ENCODE assay signal across 16 cellular contexts in the genomic region with DNA sequence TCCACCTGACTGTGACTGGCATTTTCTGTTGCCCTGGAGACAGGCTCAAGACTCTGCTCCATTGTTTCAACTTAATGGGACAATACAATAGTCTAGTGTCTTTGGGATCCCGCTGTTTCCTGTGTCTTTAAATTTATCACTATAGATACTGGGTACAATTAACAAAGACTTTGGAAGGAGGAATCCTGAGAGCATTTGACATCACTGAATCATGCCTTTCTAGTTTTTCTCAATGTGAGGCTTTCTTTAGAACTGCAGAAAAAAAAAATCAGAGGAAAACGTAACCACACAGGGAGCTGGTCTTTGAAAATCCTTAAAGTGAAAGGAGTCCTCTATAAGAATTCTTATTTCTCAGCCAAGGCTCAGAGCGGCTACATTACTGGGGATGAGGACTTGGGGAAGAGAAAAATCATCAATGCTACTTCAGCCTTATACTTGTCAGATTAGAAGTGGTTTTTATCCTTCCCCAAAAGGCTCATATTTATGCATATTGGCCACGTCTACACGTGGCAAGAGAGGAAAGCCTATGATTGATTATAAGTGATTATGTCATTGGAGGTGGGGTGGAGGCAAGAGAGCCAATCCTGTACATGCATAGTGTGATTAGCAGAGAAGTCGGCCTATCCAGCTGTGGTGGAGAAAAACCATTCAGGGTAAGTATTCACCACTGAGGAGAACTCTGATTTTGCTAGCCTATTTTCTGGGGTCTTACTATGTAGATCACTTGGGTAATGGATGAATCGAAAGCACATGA. TPM values are rescaled to one million over a fixed set of nuclear protein-coding genes. Genes with fewer than 3 reads are reported as not detected.
DNase-seq lines count a peak whose midpoint lies in the region; ATAC-seq and TF ChIP-seq lines count a peak whose summit lies in the region.
"Had no signal": no experiment of that assay in that cellular context is flagged by ENCODE, and none has a peak within 500 bp of the region (broad histone marks: within the 10 kb centered on the region; RNA-seq: fewer than 3 reads in every experiment).

No MANE protein-coding gene starts in this region.

- H3K4me3 ChIP-seq in dorsolateral prefrontal cortex (peak overlapping the region in 42 of 59 donors; percentile 1 to 54 (median 24)), foreskin fibroblast (ENCODE audit: low read depth in 1 of 2, low read length in 2 of 2) (no peak overlapping the region)
- H3K4me3 ChIP-seq: A549, thoracic aorta had no signal

- DNase-seq in activated T-cell treated with anti-CD3 and anti-CD28 coated beads, Interleukin-2, amount 50 U/mL, for 72 hours, result no peak
- DNase-seq in activated T-cell treated with anti-CD3 and anti-CD28 coated beads for 4 hours, result no peak
- DNase-seq in dorsolateral prefrontal cortex, result peak in 2 of 10 donors; percentile 42 to 56
- no peak for DNase-seq in type B pancreatic cell (ENCODE audit: extremely low spot score, unreplicated experiment)
- no peak for DNase-seq in NCI-H128 (lab: John Stamatoyannopoulos, UW; ENCODE audit: unreplicated experiment)
- no peak for DNase-seq in foreskin fibroblast
- DNase-seq in activated effector memory CD4-positive, alpha-beta T cell treated with Interleukin-2 at 50 U/mL for 16 hours, result no peak
- DNase-seq: activated CD4-positive, alpha-beta T cell treated with anti-CD3 and anti-CD28 coated beads for 4 hours; activated T-cell treated with anti-CD3 and anti-CD28 coated beads, Interleukin-2, amount 50 U/mL, for 24 hours; CD8-positive, alpha-beta memory T cell; left ventricle myocardium superior; NCI-H345; T-helper 1 cell had no signal

- H3K27ac Mint-ChIP-seq in activated T-cell treated with anti-CD3 and anti-CD28 coated beads, Interleukin-2, amount 50 U/mL, for 72 hours, result peak overlapping the region; percentile 21
- H3K27ac Mint-ChIP-seq in type B pancreatic cell, result peak overlapping the region; percentile 58
- H3K27ac Mint-ChIP-seq: activated T-cell treated with anti-CD3 and anti-CD28 coated beads, Interleukin-2, amount 50 U/mL, for 24 hours had no signal

- no peaks in the 10 kb centered on the region for H3K27me3 Mint-ChIP-seq in activated T-cell treated with anti-CD3 and anti-CD28 coated beads, Interleukin-2, amount 50 U/mL, for 72 hours (ENCODE audit: low read depth)
- no peaks in the 10 kb centered on the region for H3K27me3 Mint-ChIP-seq in type B pancreatic cell
- H3K27me3 Mint-ChIP-seq: activated T-cell treated with anti-CD3 and anti-CD28 coated beads, Interleukin-2, amount 50 U/mL, for 24 hours had no signal

- no peak overlapping the region for H3K4me3 Mint-ChIP-seq in activated T-cell treated with anti-CD3 and anti-CD28 coated beads, Interleukin-2, amount 50 U/mL, for 72 hours
- H3K4me3 Mint-ChIP-seq in type B pancreatic cell, result peak overlapping the region; percentile 15
- H3K4me3 Mint-ChIP-seq: activated T-cell treated with anti-CD3 and anti-CD28 coated beads, Interleukin-2, amount 50 U/mL, for 24 hours had no signal

- H3K4me1 Mint-ChIP-seq in activated T-cell treated with anti-CD3 and anti-CD28 coated beads, Interleukin-2, amount 50 U/mL, for 72 hours (ENCODE audit: low read depth), result peaks cover 28% of the 10 kb centered on the region
- H3K4me1 Mint-ChIP-seq in type B pancreatic cell (ENCODE audit: unreplicated experiment), result peaks cover 28% of the 10 kb centered on the region

- H3K36me3 Mint-ChIP-seq in activated T-cell treated with anti-CD3 and anti-CD28 coated beads, Interleukin-2, amount 50 U/mL, for 72 hours (ENCODE audit: insufficient read depth in 2 of 2), result no peaks in the 10 kb centered on the region
- H3K36me3 Mint-ChIP-seq in type B pancreatic cell, result no peaks in the 10 kb centered on the region
- H3K36me3 Mint-ChIP-seq: CD8-positive, alpha-beta memory T cell had no signal

- intact Hi-C loops in dorsolateral prefrontal cortex (cut with DNase I), result loop anchor here (5.0 kb wide), 2 partner anchors 33 to 38 kb away; a partner anchor contains a TSS

- H3K27me3 ChIP-seq in dorsolateral prefrontal cortex (no peaks in the 10 kb centered on the region), layer of hippocampus (ENCODE audit: control insufficient read depth, insufficient read depth, low read length) (no peaks in the 10 kb centered on the region)

- H3K9me3 Mint-ChIP-seq in activated T-cell treated with anti-CD3 and anti-CD28 coated beads, Interleukin-2, amount 50 U/mL, for 72 hours, result no peaks in the 10 kb centered on the region
- H3K9me3 Mint-ChIP-seq in type B pancreatic cell, result peaks cover 4% of the 10 kb centered on the region
- H3K9me3 Mint-ChIP-seq: activated T-cell treated with anti-CD3 and anti-CD28 coated beads, Interleukin-2, amount 50 U/mL, for 24 hours; CD8-positive, alpha-beta memory T cell had no signal

- TF ChIP-seq CTCF in dorsolateral prefrontal cortex (IDR thresholded peaks at IDR 0.05 in 54 of 56, conservative IDR thresholded peaks at IDR 0.05 in 2 of 56; ENCODE audit: low read depth in 1 of 56, partially characterized antibody in 56 of 56) (peak in 2 of 56 donors; percentile 6 to 14), type B pancreatic cell (conservative IDR thresholded peaks at IDR 0.05) (no peak), foreskin fibroblast (IDR thresholded peaks at IDR 0.05; ENCODE audit: low read depth, low read length) (no peak)

- H3K27ac ChIP-seq in dorsolateral prefrontal cortex, result peak overlapping the region; percentile 0 to 92 (median 82)
- H3K27ac ChIP-seq in layer of hippocampus (ENCODE audit: low read depth, low read length), result peak overlapping the region; percentile 54
- H3K27ac ChIP-seq: A549, thoracic aorta had no signal

- ATAC-seq in activated T-cell treated with anti-CD3 and anti-CD28 coated beads, Interleukin-2, amount 50 U/mL, for 72 hours (replicated peaks in 1 of 2), result no peak
- ATAC-seq: A549 had no signal

RNA-seq across cellular contexts. Expression of a gene that starts 34.4 kb away (rescaled TPM):
- total RNA-seq in activated T-cell treated with anti-CD3 and anti-CD28 coated beads, Interleukin-2, amount 50 U/mL, for 72 hours, result 10 to 100 TPM; 19.0 to 21.2 TPM
- total RNA-seq in dorsolateral prefrontal cortex (100 to 1,000 TPM in 1 of 120 experiments, 10 to 100 TPM in 119; 53.7 to 110 (median 72.5) TPM), type B pancreatic cell (ENCODE audit: low replicate concordance) (37.7 and 47.7 TPM in 2 replicates)

Comparison
In these comparisons a context has a peak if more than half of its experiments do, and no peak if none do; other contexts are left out.
1. H3K4me3 ChIP-seq: peak in dorsolateral prefrontal cortex (42 of 59); none in foreskin fibroblast (0 of 2).